ENCODE assay signal across 14 cellular contexts in the genomic region with DNA sequence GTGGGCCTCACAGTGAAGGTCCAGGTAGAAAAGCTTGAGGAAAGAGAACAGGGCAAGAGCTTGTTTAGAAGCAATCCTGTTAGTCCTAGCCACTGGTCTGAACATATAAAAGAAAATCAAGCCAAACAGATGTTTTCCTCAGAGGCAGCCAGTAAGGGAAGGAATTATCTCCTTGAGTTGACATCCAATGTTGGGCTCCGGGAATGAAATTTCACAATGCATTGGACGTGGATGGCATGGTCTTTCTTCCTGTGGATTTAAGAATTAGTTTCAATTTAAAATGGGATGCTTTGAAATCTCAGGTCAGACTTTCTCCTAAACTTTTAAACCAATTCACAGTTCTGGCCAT.
DNase-seq lines count a peak whose midpoint lies in the region; ATAC-seq, FAIRE-seq and TF ChIP-seq lines count a peak whose summit lies in the region.
"Had no signal": no experiment of that assay in that cellular context is flagged by ENCODE, and none has a peak within 500 bp of the region (broad histone marks: within the 10 kb centered on the region; RNA-seq: fewer than 3 reads in every experiment).

No MANE protein-coding gene starts in this region.

- H3K4me2 ChIP-seq in A549: peak overlapping the region; percentile 81
- peak overlapping the region; percentile 29 for H3K4me2 ChIP-seq in neural progenitor cell

- POLR2A ChIA-PET in A549 (lab: Yijun Ruan, JAX): interaction anchor here (1.7 to 2.3 kb wide), 2 partner anchors 19 to 108 kb away, joined by 6 to 13 read pairs; no protein-coding TSS in a partner anchor

- peak overlapping the region; percentile 72 for H2AFZ ChIP-seq in neural progenitor cell (replicated peaks)

- TF ChIP-seq CTCF in A549 (IDR thresholded peaks at IDR 0.05) (no peak), fibroblast of the aortic adventitia (IDR thresholded peaks at IDR 0.05; ENCODE audit: insufficient read depth, low read length) (no peak), neural progenitor cell (IDR thresholded peaks at IDR 0.05) (no peak), prostate gland (IDR thresholded peaks at IDR 0.05) (no peak), colonic mucosa (IDR thresholded peaks at IDR 0.05) (no peak)

- WGBS in A549 (ENCODE audit: missing lambda C conversion rate): 50% methylated on average over 2 of the region's 2 CpGs
- WGBS in prostate gland: 47% methylated on average over 2 of the region's 2 CpGs

- H3K4me3 ChIP-seq in A549 (no peak overlapping the region), SJSA1 (no peak overlapping the region), fibroblast of the aortic adventitia (ENCODE audit: low read depth, low read length) (no peak overlapping the region), neural progenitor cell (no peak overlapping the region), prostate gland (no peak overlapping the region), colonic mucosa (no peak overlapping the region)
- H3K4me3 ChIP-seq: lung had no signal

- TF ChIP-seq RAD21 in A549 (conservative IDR thresholded peaks at IDR 0.05 in 1 of 2, IDR thresholded peaks at IDR 0.05 in 1 of 2): no peak

- peaks cover 2% of the 10 kb centered on the region for H3K27me3 Mint-ChIP-seq in neural progenitor cell (ENCODE audit: insufficient read depth, low read depth)

- intact Hi-C loops in prostate gland (cut with DNase I): loop anchor here (5.0 kb wide), 2 partner anchors 71 to 89 kb away; no protein-coding TSS in a partner anchor
- intact Hi-C loops in colonic mucosa (cut with DNase I): no loop called here

- no peak for FAIRE-seq in A549 (lab: Jason Lieb, UNC)

- no peak overlapping the region for H3K27ac Mint-ChIP-seq in neural progenitor cell
- H3K27ac Mint-ChIP-seq: dendritic cell treated with granulocyte-macrophage colony-stimulating factor and Interleukin-4, amounts not matched to agents 40 ng/mL and 50 ng/mL, for 4 days had no signal

- H3K9ac ChIP-seq in neural progenitor cell: no peak overlapping the region
- H3K9ac ChIP-seq in colonic mucosa (ENCODE audit: low read depth in 2 of 2, low read length in 2 of 2): no peak overlapping the region

- CTCF ChIA-PET in A549 (lab: Yijun Ruan, JAX): interaction anchor here (0.9 to 1.6 kb wide), 2 partner anchors 17 to 73 kb away, joined by 3 read pairs; no protein-coding TSS in a partner anchor

- TF ChIP-seq POLR2A in A549 (IDR thresholded peaks at IDR 0.05; ENCODE audit: low read length) (no peak), prostate gland (IDR thresholded peaks at IDR 0.05) (no peak)

- H3K27me3 ChIP-seq in SJSA1 (replicated peaks) (no peaks in the 10 kb centered on the region), neural progenitor cell (no peaks in the 10 kb centered on the region), prostate gland (replicated peaks; ENCODE audit: insufficient read depth) (no peaks in the 10 kb centered on the region), colonic mucosa (no peaks in the 10 kb centered on the region)

- H3K4me1 Mint-ChIP-seq in neural progenitor cell: peaks cover 37% of the 10 kb centered on the region

- H3K36me3 ChIP-seq in SJSA1: no peaks in the 10 kb centered on the region
- no peaks in the 10 kb centered on the region for H3K36me3 ChIP-seq in neural progenitor cell
- no peaks in the 10 kb centered on the region for H3K36me3 ChIP-seq in prostate gland
- H3K36me3 ChIP-seq in colonic mucosa: no peaks in the 10 kb centered on the region

- TF ChIP-seq EP300 in A549 (IDR thresholded peaks at IDR 0.05): no peak

- peaks cover 10% of the 10 kb centered on the region for H3K9me3 Mint-ChIP-seq in neural progenitor cell

- DNase-seq in A549 (ENCODE audit: low read depth in 1 of 2, low spot score in 1 of 2): no peak
- DNase-seq in SJSA1 (ENCODE audit: low read depth in 1 of 2, low spot score in 2 of 2): no peak
- peak; percentile 92 for DNase-seq in fibroblast of the aortic adventitia (ENCODE audit: low read depth)
- no peak for DNase-seq in neural progenitor cell (ENCODE audit: low spot score)
- DNase-seq in hippocampal formation (lab: John Stamatoyannopoulos, UW): no peak
- no peak for DNase-seq in prostate gland (ENCODE audit: low spot score)
- DNase-seq in colonic mucosa: no peak
- no peak for DNase-seq in activated CD4-positive, alpha-beta T cell treated with anti-CD3 and anti-CD28 coated beads, Interleukin-2, amount 50 U/mL, for 48 hours
- DNase-seq: 8988T; activated naive CD4-positive, alpha-beta T cell; Karpas-422; NCI-H2029 had no signal

- no peaks in the 10 kb centered on the region for H4K20me1 ChIP-seq in neural progenitor cell (ENCODE audit: low read depth)

- H3K36me3 Mint-ChIP-seq in neural progenitor cell: no peaks in the 10 kb centered on the region

- H3K79me2 ChIP-seq in neural progenitor cell (ENCODE audit: low read depth): no peaks in the 10 kb centered on the region

- H3F3A ChIP-seq in neural progenitor cell (ENCODE audit: low read depth): peaks cover 12% of the 10 kb centered on the region

- H3K27ac ChIP-seq in A549: peak overlapping the region; percentile 88 to 90
- H3K27ac ChIP-seq in SJSA1: peak overlapping the region; percentile 87
- peak overlapping the region; percentile 78 for H3K27ac ChIP-seq in neural progenitor cell
- H3K27ac ChIP-seq in prostate gland: peak overlapping the region in 1 of 2 donors; percentile 27
- no peak overlapping the region for H3K27ac ChIP-seq in colonic mucosa

- H3K9me3 ChIP-seq in A549 (peaks cover 9% of the 10 kb centered on the region; the same call in 2 of the 3 replicates), SJSA1 (replicated peaks) (no peaks in the 10 kb centered on the region), neural progenitor cell (ENCODE audit: low read depth) (no peaks in the 10 kb centered on the region), prostate gland (no peaks in the 10 kb centered on the region), colonic mucosa (no peaks in the 10 kb centered on the region)

- ATAC-seq in A549: no peak

- no peak overlapping the region for H3K4me3 Mint-ChIP-seq in neural progenitor cell
- H3K4me3 Mint-ChIP-seq: dendritic cell treated with granulocyte-macrophage colony-stimulating factor and Interleukin-4, amounts not matched to agents 40 ng/mL and 50 ng/mL, for 4 days had no signal

- H3K4me1 ChIP-seq in A549: peaks cover 48% of the 10 kb centered on the region
- H3K4me1 ChIP-seq in SJSA1 (replicated peaks): peaks cover 84% of the 10 kb centered on the region
- H3K4me1 ChIP-seq in neural progenitor cell: peaks cover 26% of the 10 kb centered on the region
- no peaks in the 10 kb centered on the region for H3K4me1 ChIP-seq in prostate gland (replicated peaks)
- no peaks in the 10 kb centered on the region for H3K4me1 ChIP-seq in colonic mucosa

TF ChIP-seq in A549, 52 proteins besides CTCF, POLR2A, EP300 and RAD21:
- TF ChIP-seq, protein P1, sequence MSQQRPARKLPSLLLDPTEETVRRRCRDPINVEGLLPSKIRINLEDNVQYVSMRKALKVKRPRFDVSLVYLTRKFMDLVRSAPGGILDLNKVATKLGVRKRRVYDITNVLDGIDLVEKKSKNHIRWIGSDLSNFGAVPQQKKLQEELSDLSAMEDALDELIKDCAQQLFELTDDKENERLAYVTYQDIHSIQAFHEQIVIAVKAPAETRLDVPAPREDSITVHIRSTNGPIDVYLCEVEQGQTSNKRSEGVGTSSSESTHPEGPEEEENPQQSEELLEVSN (IDR thresholded peaks at IDR 0.05; ENCODE audit: borderline replicate concordance, low read depth): 0 out of 2 replicates have a peak, but pooled peaks have one; percentile 38
- no peak for TF ChIP-seq GATA3 (IDR thresholded peaks at IDR 0.05; ENCODE audit: borderline replicate concordance)
TF ChIP-seq in A549: peak in this region for 1.
